1 cellular context compared by ENCODE assay signal in genomic region chr4:170090667-170091052, GRCh38.
TF ChIP-seq lines count a peak whose summit lies in the region.

No MANE protein-coding gene starts in this region.

TF ChIP-seq in HepG2, 621 proteins besides CTCF, POLR2A, EP300 and RAD21 (continued from another document):
- TF ChIP-seq ZBED4 (CRISPR knock-in tag; IDR thresholded peaks at IDR 0.05; ENCODE audit: borderline replicate concordance), result no peak
- TF ChIP-seq CEBPZ (IDR thresholded peaks at IDR 0.05; ENCODE audit: low read length), result no peak
- TF ChIP-seq ZSCAN21 (CRISPR knock-in tag; IDR thresholded peaks at IDR 0.05; ENCODE audit: borderline replicate concordance), result no peak
- TF ChIP-seq TGIF2 (CRISPR knock-in tag; IDR thresholded peaks at IDR 0.05), result no peak
- TF ChIP-seq ZNF777 (CRISPR knock-in tag; IDR thresholded peaks at IDR 0.05), result no peak
- no peak for TF ChIP-seq ZNF33B (CRISPR knock-in tag; IDR thresholded peaks at IDR 0.05)
- TF ChIP-seq RBM22 (optimal IDR thresholded peaks at IDR 0.05; ENCODE audit: low read length), result no peak
- no peak for TF ChIP-seq ZNF615 (CRISPR knock-in tag; IDR thresholded peaks at IDR 0.05; ENCODE audit: borderline replicate concordance)
- no peak for TF ChIP-seq BHLHE40 (IDR thresholded peaks at IDR 0.05; ENCODE audit: low read length)
- no peak for TF ChIP-seq ZNF326 (CRISPR knock-in tag; IDR thresholded peaks at IDR 0.05; ENCODE audit: borderline replicate concordance)
- TF ChIP-seq ADNP (CRISPR knock-in tag; IDR thresholded peaks at IDR 0.05), result no peak
- no peak for TF ChIP-seq ZNF609 (CRISPR knock-in tag; IDR thresholded peaks at IDR 0.05; ENCODE audit: borderline replicate concordance)
- no peak for TF ChIP-seq TBL1XR1 (IDR thresholded peaks at IDR 0.05; ENCODE audit: borderline replicate concordance, low read length, partially characterized antibody)
- no peak for TF ChIP-seq ZNF362 (CRISPR knock-in tag; IDR thresholded peaks at IDR 0.05; ENCODE audit: borderline replicate concordance)
- no peak for TF ChIP-seq HNRNPLL (IDR thresholded peaks at IDR 0.05; ENCODE audit: low read depth, low read length, poor library complexity, severe bottlenecking)
- TF ChIP-seq ZNF280B (CRISPR knock-in tag; IDR thresholded peaks at IDR 0.05; ENCODE audit: borderline replicate concordance), result no peak
- TF ChIP-seq CBX1 (IDR thresholded peaks at IDR 0.05; ENCODE audit: low read depth), result no peak
- TF ChIP-seq ZBTB7B (CRISPR knock-in tag; IDR thresholded peaks at IDR 0.05), result no peak
